Comparison of ENCODE assay signal across 13 cellular contexts in the genomic region with DNA sequence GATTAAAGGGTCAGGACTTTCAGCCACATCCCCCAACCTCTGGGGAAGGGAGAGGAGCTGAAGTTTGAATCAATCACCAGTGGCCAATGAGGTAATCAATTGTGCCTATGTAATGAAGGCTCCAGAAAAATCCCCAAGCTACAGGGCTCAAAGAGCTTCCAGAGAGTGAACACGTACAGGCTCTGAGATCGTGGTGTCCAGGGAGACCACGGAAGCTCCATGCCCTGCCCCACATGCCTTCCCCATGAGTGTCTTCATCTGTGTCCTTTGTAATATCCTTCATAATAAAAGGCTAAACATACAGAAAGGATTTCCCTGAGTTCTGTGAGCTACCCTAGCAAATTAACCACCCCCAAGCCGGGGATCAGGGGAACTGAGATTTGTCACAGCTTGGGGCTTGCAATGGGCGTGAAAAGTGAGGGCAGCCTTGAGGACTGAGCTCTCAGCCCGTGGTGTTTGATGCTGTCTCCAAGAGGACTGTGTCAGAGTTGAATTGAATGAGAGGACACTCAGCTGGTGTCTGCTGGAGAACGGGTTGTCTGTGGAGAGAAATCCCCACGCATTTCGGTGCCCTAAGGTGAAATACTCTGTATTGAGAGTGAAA. TPM values are rescaled to one million over a fixed set of nuclear protein-coding genes. Genes with fewer than 3 reads are reported as not detected.
DNase-seq lines count a peak whose midpoint lies in the region; ATAC-seq, FAIRE-seq and TF ChIP-seq lines count a peak whose summit lies in the region.
"Had no signal": no experiment of that assay in that cellular context is flagged by ENCODE, and none has a peak within 500 bp of the region (broad histone marks: within the 10 kb centered on the region; RNA-seq: fewer than 3 reads in every experiment).

No MANE protein-coding gene starts in this region.

- ATAC-seq in GM19023 (IDR thresholded peaks at IDR 0.05; ENCODE audit: unreplicated experiment) (no peak), pancreas (no peak), GM21447 (IDR thresholded peaks at IDR 0.05; ENCODE audit: unreplicated experiment) (no peak)
- no peak for ATAC-seq in stimulated activated naive CD8-positive, alpha-beta T cell treated with anti-CD3 and anti-CD28 coated beads, Interleukin-15, amount 100 ng/mL, for 72 hours
- ATAC-seq: GM23338, Panc1 had no signal

- peaks cover 36% of the 10 kb centered on the region for H3K4me1 Mint-ChIP-seq in astrocyte (ENCODE audit: low read depth, unreplicated experiment)
- H3K4me1 Mint-ChIP-seq in stimulated activated naive CD8-positive, alpha-beta T cell treated with anti-CD3 and anti-CD28 coated beads, Interleukin-15, amount 100 ng/mL, for 72 hours: peaks cover 2% of the 10 kb centered on the region

- H3K4me3 ChIP-seq in astrocyte (ENCODE audit: insufficient read depth, low read depth, low read length): peak overlapping the region; percentile 27
- no peak overlapping the region for H3K4me3 ChIP-seq in pancreas
- H3K4me3 ChIP-seq: ascending aorta, GM23338 had no signal

- no peaks in the 10 kb centered on the region for H3K9me3 Mint-ChIP-seq in astrocyte (ENCODE audit: unreplicated experiment)
- H3K9me3 Mint-ChIP-seq in stimulated activated naive CD8-positive, alpha-beta T cell treated with anti-CD3 and anti-CD28 coated beads, Interleukin-15, amount 100 ng/mL, for 72 hours: no peaks in the 10 kb centered on the region
- H3K9me3 Mint-ChIP-seq: GM23338 had no signal

- peak overlapping the region; percentile 96 for H3K27ac Mint-ChIP-seq in astrocyte (ENCODE audit: unreplicated experiment)
- no peak overlapping the region for H3K27ac Mint-ChIP-seq in stimulated activated naive CD8-positive, alpha-beta T cell treated with anti-CD3 and anti-CD28 coated beads, Interleukin-15, amount 100 ng/mL, for 72 hours
- H3K27ac Mint-ChIP-seq: GM23338 had no signal

- peak overlapping the region; percentile 43 for H2AFZ ChIP-seq in astrocyte (ENCODE audit: low read depth, low read length)
- H2AFZ ChIP-seq: GM23338 had no signal

- no peaks in the 10 kb centered on the region for H3K27me3 ChIP-seq in astrocyte (ENCODE audit: insufficient read depth, low read length)
- H3K27me3 ChIP-seq in pancreas: no peaks in the 10 kb centered on the region
- H3K27me3 ChIP-seq: ascending aorta had no signal

- peak; percentile 93 for FAIRE-seq in astrocyte (lab: Jason Lieb, UNC)
- FAIRE-seq in pancreas (lab: Jason Lieb, UNC): no peak
- FAIRE-seq: small intestine had no signal

- no peak overlapping the region for H3K4me3 Mint-ChIP-seq in astrocyte (ENCODE audit: unreplicated experiment)
- H3K4me3 Mint-ChIP-seq in stimulated activated naive CD8-positive, alpha-beta T cell treated with anti-CD3 and anti-CD28 coated beads, Interleukin-15, amount 100 ng/mL, for 72 hours: no peak overlapping the region
- H3K4me3 Mint-ChIP-seq: GM23338 had no signal

- no peaks in the 10 kb centered on the region for H3K36me3 ChIP-seq in astrocyte (ENCODE audit: insufficient read depth, low read length)
- H3K36me3 ChIP-seq in pancreas: no peaks in the 10 kb centered on the region
- H3K36me3 ChIP-seq: ascending aorta had no signal

- H3K9me3 ChIP-seq in astrocyte (ENCODE audit: insufficient read depth, low read depth, low read length) (no peaks in the 10 kb centered on the region), pancreas (no peaks in the 10 kb centered on the region)
- H3K9me3 ChIP-seq: ascending aorta had no signal

- TF ChIP-seq CTCF in astrocyte (IDR thresholded peaks at IDR 0.05; ENCODE audit: insufficient read depth, low read depth, low read length) (no peak), pancreas (IDR thresholded peaks at IDR 0.05) (no peak)

- H3K36me3 Mint-ChIP-seq in astrocyte (ENCODE audit: low read depth, unreplicated experiment): no peaks in the 10 kb centered on the region

- DNase-seq in HS-27A (ENCODE audit: low read depth): peak; percentile 87
- DNase-seq in astrocyte (ENCODE audit: low read depth): peak; percentile 92
- peak; percentile 29 for DNase-seq in foreskin melanocyte
- DNase-seq in stromal cell of bone marrow (ENCODE audit: low read depth): peak; percentile 71
- DNase-seq in pancreas: no peak
- no peak for DNase-seq in stimulated activated naive CD8-positive, alpha-beta T cell treated with anti-CD3 and anti-CD28 coated beads, Interleukin-15, amount 100 ng/mL, for 72 hours
- DNase-seq: activated T-cell treated with anti-CD3 and anti-CD28 coated beads for 4 hours, small intestine had no signal

- WGBS in pancreas, 2 donors: 79 to 84% methylated on average over 9 of the region's 9 CpGs

- peak overlapping the region; percentile 74 for H3K4me2 ChIP-seq in astrocyte (ENCODE audit: low read length)
- H3K4me2 ChIP-seq: GM23338 had no signal

- H4K20me1 ChIP-seq in astrocyte (ENCODE audit: insufficient read depth, low read length): no peaks in the 10 kb centered on the region

- peak overlapping the region; percentile 73 for H3K9ac ChIP-seq in astrocyte (ENCODE audit: low read length)

- intact Hi-C loops in pancreas (cut with DNase I): no loop called here

- peaks cover 14% of the 10 kb centered on the region for H3K79me2 ChIP-seq in astrocyte (ENCODE audit: insufficient read depth, low read length)

- H3K4me1 ChIP-seq in astrocyte (ENCODE audit: insufficient read depth, low read length): peaks cover 52% of the 10 kb centered on the region
- H3K4me1 ChIP-seq in pancreas: no peaks in the 10 kb centered on the region

- no peaks in the 10 kb centered on the region for H3K27me3 Mint-ChIP-seq in astrocyte (ENCODE audit: low read depth, unreplicated experiment)
- H3K27me3 Mint-ChIP-seq in stimulated activated naive CD8-positive, alpha-beta T cell treated with anti-CD3 and anti-CD28 coated beads, Interleukin-15, amount 100 ng/mL, for 72 hours: peaks cover 41% of the 10 kb centered on the region

- peak overlapping the region; percentile 90 for H3K27ac ChIP-seq in astrocyte (ENCODE audit: low read depth, low read length)
- no peak overlapping the region for H3K27ac ChIP-seq in pancreas

RNA-seq across cellular contexts. Expression of gene TUBB6, which starts 25.5 kb away (rescaled TPM):
- total RNA-seq in astrocyte (485 and 528 TPM in 2 replicates), pancreas (10 to 100 TPM; 18.0 to 33.6 (median 22.9) TPM)
- polyA plus RNA-seq in pancreas: 10 to 100 TPM; 34.0 to 35.0 TPM

RNA-seq across cellular contexts. Expression of gene CIDEA, which starts 28.4 kb away (rescaled TPM):
- total RNA-seq in astrocyte (0.43 TPM in 1 of 2 replicates, not detected in the other), pancreas (under 1 TPM in 2 of 6 donors, not detected in 4; 0.35 to 0.64 TPM)
- 1 to 10 TPM in 1 of 2 donors, not detected in 1; 3.5 TPM for polyA plus RNA-seq in pancreas
- total RNA-seq: ascending aorta, GM23338 had no signal

Comparison
In these comparisons a context has a peak if more than half of its experiments do, and no peak if none do; other contexts are left out.
1. DNase-seq: peak in HS-27A (single experiment), astrocyte (single experiment), foreskin melanocyte (single experiment) and stromal cell of bone marrow (single experiment); none in pancreas (0 of 6) and stimulated activated naive CD8-positive, alpha-beta T cell treated with anti-CD3 and anti-CD28 coated beads, Interleukin-15, amount 100 ng/mL, for 72 hours (0 of 2).
2. RNA of gene TUBB6, which starts 25.5 kb away (total RNA-seq): 485 to 528 TPM in astrocyte; 18.0 to 33.6 TPM in pancreas; every median in the first group is over 10 times any median in the second.